ENCODE assay signal across 1 cellular context in genomic region chr16:50228364-50228868, GRCh38.
TF ChIP-seq lines count a peak whose summit lies in the region.

No MANE protein-coding gene starts in this region.

TF ChIP-seq in K562, 482 proteins besides CTCF, POLR2A, EP300 and RAD21 (continued from another document):
- no peak for TF ChIP-seq HOMEZ (CRISPR knock-in tag; IDR thresholded peaks at IDR 0.05)
- TF ChIP-seq ZNF395 (CRISPR knock-in tag; IDR thresholded peaks at IDR 0.05), result peak; percentile 63
- no peak for TF ChIP-seq SP1 (CRISPR knock-in tag; IDR thresholded peaks at IDR 0.05)
- no peak for TF ChIP-seq OTX1 (CRISPR knock-in tag; IDR thresholded peaks at IDR 0.05)
- TF ChIP-seq ZNF277 (CRISPR knock-in tag; IDR thresholded peaks at IDR 0.05; ENCODE audit: borderline replicate concordance), result no peak
- peak; percentile 41; the same call in 1 of the 2 replicates for TF ChIP-seq JUND (IDR thresholded peaks at IDR 0.05; ENCODE audit: borderline replicate concordance, low read depth, low read length)
- TF ChIP-seq JUND (tag; IDR thresholded peaks at IDR 0.05; ENCODE audit: borderline replicate concordance, low read depth, low read length), result peak; percentile 41; the same call in 1 of the 3 replicates
- TF ChIP-seq ZNF124 (CRISPR knock-in tag; IDR thresholded peaks at IDR 0.05), result no peak
- TF ChIP-seq ZFX (CRISPR knock-in tag; IDR thresholded peaks at IDR 0.05), result 0 out of 2 replicates have a peak, but pooled peaks have one; percentile 35
TF ChIP-seq in K562: peak in this region for 24.
